10 cellular contexts compared by ENCODE assay signal in genomic region chr3:100114413-100115030, GRCh38. TPM values are rescaled to one million over a fixed set of nuclear protein-coding genes. Genes with fewer than 3 reads are reported as not detected.
A peak's percentile ranks its signal among the peaks of the same experiment; 100 is the strongest.
DNase-seq lines count a peak whose midpoint lies in the region; ATAC-seq and TF ChIP-seq lines count a peak whose summit lies in the region.
"Had no signal": no experiment of that assay in that cellular context is flagged by ENCODE, and none has a peak within 500 bp of the region (broad histone marks: within the 10 kb centered on the region; RNA-seq: fewer than 3 reads in every experiment).

FILIP1L (minus strand) TSS chr3:100114501.

- DNase-seq in SJSA1 (ENCODE audit: low read depth in 1 of 2, low spot score in 2 of 2) (no peak), fibroblast of villous mesenchyme (ENCODE audit: low read depth) (no peak), neural progenitor cell (ENCODE audit: low spot score) (no peak), upper lobe of right lung (no peak), D341Med (ENCODE audit: low spot score) (no peak)
- DNase-seq in stimulated activated CD4-positive, alpha-beta T cell treated with anti-CD3 and anti-CD28 coated beads, Interleukin-4, amount 100 ng/mL, for 24 hours, result no peak
- DNase-seq: activated gamma-delta T cell, DMS153 had no signal

- no peaks in the 10 kb centered on the region for H3K4me1 ChIP-seq in SJSA1 (replicated peaks)
- no peaks in the 10 kb centered on the region for H3K4me1 ChIP-seq in neural progenitor cell
- H3K4me1 ChIP-seq in upper lobe of right lung, result no peaks in the 10 kb centered on the region

- H3K27ac ChIP-seq in SJSA1 (no peak within 1 kb of the TSS), neural progenitor cell (no peak within 1 kb of the TSS), upper lobe of right lung (no peak within 1 kb of the TSS)

- no peak within 1 kb of the TSS for H3K4me3 Mint-ChIP-seq in neural progenitor cell
- no peak within 1 kb of the TSS for H3K4me3 Mint-ChIP-seq in activated T-helper 17 cell treated with anti-CD3 and anti-CD28 coated beads, Interleukin-2, amount 50 U/mL, for 72 hours

- H4K20me1 ChIP-seq in neural progenitor cell (ENCODE audit: low read depth), result no peaks in the 10 kb centered on the region

- no peak within 1 kb of the TSS for H3K4me2 ChIP-seq in neural progenitor cell

- no peaks in the 10 kb centered on the region for H3K9me3 Mint-ChIP-seq in neural progenitor cell
- no peaks in the 10 kb centered on the region for H3K9me3 Mint-ChIP-seq in activated T-helper 17 cell treated with anti-CD3 and anti-CD28 coated beads, Interleukin-2, amount 50 U/mL, for 72 hours

- H3K27me3 ChIP-seq in SJSA1 (replicated peaks) (no peaks in the 10 kb centered on the region), neural progenitor cell (no peaks in the 10 kb centered on the region), upper lobe of right lung (no peaks in the 10 kb centered on the region)

- H3K9ac ChIP-seq in neural progenitor cell, result no peak within 1 kb of the TSS

- H3K36me3 ChIP-seq in SJSA1 (no peaks in the 10 kb centered on the region), neural progenitor cell (no peaks in the 10 kb centered on the region), upper lobe of right lung (no peaks in the 10 kb centered on the region)

- H3K9me3 ChIP-seq in SJSA1 (replicated peaks) (no peaks in the 10 kb centered on the region), neural progenitor cell (ENCODE audit: low read depth) (no peaks in the 10 kb centered on the region), upper lobe of right lung (no peaks in the 10 kb centered on the region)

- H3F3A ChIP-seq in neural progenitor cell (ENCODE audit: low read depth), result no peaks in the 10 kb centered on the region

- TF ChIP-seq CTCF in fibroblast of villous mesenchyme (IDR thresholded peaks at IDR 0.05; ENCODE audit: insufficient read depth, low read depth, low read length) (no peak), neural progenitor cell (IDR thresholded peaks at IDR 0.05) (no peak), upper lobe of right lung (IDR thresholded peaks at IDR 0.05) (no peak)

- ATAC-seq in upper lobe of right lung, result no peak
- ATAC-seq in activated T-helper 17 cell treated with anti-CD3 and anti-CD28 coated beads, Interleukin-2, amount 50 U/mL, for 72 hours (replicated peaks), result no peak
- ATAC-seq: K562 had no signal

- intact Hi-C loops in upper lobe of right lung (cut with DNase I), result no loop called here

- H3K27me3 Mint-ChIP-seq in neural progenitor cell (ENCODE audit: insufficient read depth, low read depth), result no peaks in the 10 kb centered on the region
- H3K27me3 Mint-ChIP-seq in activated T-helper 17 cell treated with anti-CD3 and anti-CD28 coated beads, Interleukin-2, amount 50 U/mL, for 72 hours, result no peaks in the 10 kb centered on the region

- H3K4me3 ChIP-seq in SJSA1 (no peak within 1 kb of the TSS), fibroblast of villous mesenchyme (ENCODE audit: low read depth, low read length) (no peak within 1 kb of the TSS), neural progenitor cell (no peak within 1 kb of the TSS), upper lobe of right lung (no peak within 1 kb of the TSS)
- H3K4me3 ChIP-seq: K562 had no signal

- no peaks in the 10 kb centered on the region for H3K4me1 Mint-ChIP-seq in neural progenitor cell
- peaks cover 3% of the 10 kb centered on the region for H3K4me1 Mint-ChIP-seq in activated T-helper 17 cell treated with anti-CD3 and anti-CD28 coated beads, Interleukin-2, amount 50 U/mL, for 72 hours

- no peak within 1 kb of the TSS for H2AFZ ChIP-seq in neural progenitor cell (replicated peaks)

- H3K27ac Mint-ChIP-seq in neural progenitor cell, result peak within 1 kb of the TSS; percentile 55
- no peak within 1 kb of the TSS for H3K27ac Mint-ChIP-seq in activated T-helper 17 cell treated with anti-CD3 and anti-CD28 coated beads, Interleukin-2, amount 50 U/mL, for 72 hours

- H3K36me3 Mint-ChIP-seq in neural progenitor cell, result no peaks in the 10 kb centered on the region
- H3K36me3 Mint-ChIP-seq in activated T-helper 17 cell treated with anti-CD3 and anti-CD28 coated beads, Interleukin-2, amount 50 U/mL, for 72 hours (ENCODE audit: low read depth), result no peaks in the 10 kb centered on the region

- H3K79me2 ChIP-seq in neural progenitor cell (ENCODE audit: low read depth), result no peaks in the 10 kb centered on the region

RNA-seq across cellular contexts. Expression of gene FILIP1L, which starts in this region (rescaled TPM):
- 17.4 and 27.0 TPM in 2 replicates for total RNA-seq in SJSA1 (2014; rRNA removed; shearing (Covaris generic))
- total RNA-seq in fibroblast of villous mesenchyme (146 and 213 TPM in 2 replicates), neural progenitor cell (ENCODE audit: low replicate concordance) (0.09 and 0.15 TPM in 2 replicates), upper lobe of right lung (43.2 TPM)
- under 1 TPM; 0.35 to 0.50 TPM for total RNA-seq in activated T-helper 17 cell treated with anti-CD3 and anti-CD28 coated beads, Interleukin-2, amount 50 U/mL, for 72 hours

Comparison
In these comparisons a context has a peak if more than half of its experiments do, and no peak if none do; other contexts are left out.
1. RNA of gene FILIP1L (total RNA-seq): 146 to 213 TPM in fibroblast of villous mesenchyme, 43.2 TPM in upper lobe of right lung (single experiment) and 17.4 to 27.0 TPM in SJSA1; 0.35 to 0.50 TPM in activated T-helper 17 cell treated with anti-CD3 and anti-CD28 coated beads, Interleukin-2, amount 50 U/mL, for 72 hours and 0.09 to 0.15 TPM in neural progenitor cell; every median in the first group is over 10 times any median in the second.